In genomic region chr10:22719406-22720042, GRCh38 we compare ENCODE assay signal across 1 cellular context.
TF ChIP-seq lines count a peak whose summit lies in the region.

No MANE protein-coding gene starts in this region.

TF ChIP-seq in H1, 55 proteins besides CTCF, POLR2A, EP300 and RAD21 (continued from another document):
- TF ChIP-seq, protein P1, sequence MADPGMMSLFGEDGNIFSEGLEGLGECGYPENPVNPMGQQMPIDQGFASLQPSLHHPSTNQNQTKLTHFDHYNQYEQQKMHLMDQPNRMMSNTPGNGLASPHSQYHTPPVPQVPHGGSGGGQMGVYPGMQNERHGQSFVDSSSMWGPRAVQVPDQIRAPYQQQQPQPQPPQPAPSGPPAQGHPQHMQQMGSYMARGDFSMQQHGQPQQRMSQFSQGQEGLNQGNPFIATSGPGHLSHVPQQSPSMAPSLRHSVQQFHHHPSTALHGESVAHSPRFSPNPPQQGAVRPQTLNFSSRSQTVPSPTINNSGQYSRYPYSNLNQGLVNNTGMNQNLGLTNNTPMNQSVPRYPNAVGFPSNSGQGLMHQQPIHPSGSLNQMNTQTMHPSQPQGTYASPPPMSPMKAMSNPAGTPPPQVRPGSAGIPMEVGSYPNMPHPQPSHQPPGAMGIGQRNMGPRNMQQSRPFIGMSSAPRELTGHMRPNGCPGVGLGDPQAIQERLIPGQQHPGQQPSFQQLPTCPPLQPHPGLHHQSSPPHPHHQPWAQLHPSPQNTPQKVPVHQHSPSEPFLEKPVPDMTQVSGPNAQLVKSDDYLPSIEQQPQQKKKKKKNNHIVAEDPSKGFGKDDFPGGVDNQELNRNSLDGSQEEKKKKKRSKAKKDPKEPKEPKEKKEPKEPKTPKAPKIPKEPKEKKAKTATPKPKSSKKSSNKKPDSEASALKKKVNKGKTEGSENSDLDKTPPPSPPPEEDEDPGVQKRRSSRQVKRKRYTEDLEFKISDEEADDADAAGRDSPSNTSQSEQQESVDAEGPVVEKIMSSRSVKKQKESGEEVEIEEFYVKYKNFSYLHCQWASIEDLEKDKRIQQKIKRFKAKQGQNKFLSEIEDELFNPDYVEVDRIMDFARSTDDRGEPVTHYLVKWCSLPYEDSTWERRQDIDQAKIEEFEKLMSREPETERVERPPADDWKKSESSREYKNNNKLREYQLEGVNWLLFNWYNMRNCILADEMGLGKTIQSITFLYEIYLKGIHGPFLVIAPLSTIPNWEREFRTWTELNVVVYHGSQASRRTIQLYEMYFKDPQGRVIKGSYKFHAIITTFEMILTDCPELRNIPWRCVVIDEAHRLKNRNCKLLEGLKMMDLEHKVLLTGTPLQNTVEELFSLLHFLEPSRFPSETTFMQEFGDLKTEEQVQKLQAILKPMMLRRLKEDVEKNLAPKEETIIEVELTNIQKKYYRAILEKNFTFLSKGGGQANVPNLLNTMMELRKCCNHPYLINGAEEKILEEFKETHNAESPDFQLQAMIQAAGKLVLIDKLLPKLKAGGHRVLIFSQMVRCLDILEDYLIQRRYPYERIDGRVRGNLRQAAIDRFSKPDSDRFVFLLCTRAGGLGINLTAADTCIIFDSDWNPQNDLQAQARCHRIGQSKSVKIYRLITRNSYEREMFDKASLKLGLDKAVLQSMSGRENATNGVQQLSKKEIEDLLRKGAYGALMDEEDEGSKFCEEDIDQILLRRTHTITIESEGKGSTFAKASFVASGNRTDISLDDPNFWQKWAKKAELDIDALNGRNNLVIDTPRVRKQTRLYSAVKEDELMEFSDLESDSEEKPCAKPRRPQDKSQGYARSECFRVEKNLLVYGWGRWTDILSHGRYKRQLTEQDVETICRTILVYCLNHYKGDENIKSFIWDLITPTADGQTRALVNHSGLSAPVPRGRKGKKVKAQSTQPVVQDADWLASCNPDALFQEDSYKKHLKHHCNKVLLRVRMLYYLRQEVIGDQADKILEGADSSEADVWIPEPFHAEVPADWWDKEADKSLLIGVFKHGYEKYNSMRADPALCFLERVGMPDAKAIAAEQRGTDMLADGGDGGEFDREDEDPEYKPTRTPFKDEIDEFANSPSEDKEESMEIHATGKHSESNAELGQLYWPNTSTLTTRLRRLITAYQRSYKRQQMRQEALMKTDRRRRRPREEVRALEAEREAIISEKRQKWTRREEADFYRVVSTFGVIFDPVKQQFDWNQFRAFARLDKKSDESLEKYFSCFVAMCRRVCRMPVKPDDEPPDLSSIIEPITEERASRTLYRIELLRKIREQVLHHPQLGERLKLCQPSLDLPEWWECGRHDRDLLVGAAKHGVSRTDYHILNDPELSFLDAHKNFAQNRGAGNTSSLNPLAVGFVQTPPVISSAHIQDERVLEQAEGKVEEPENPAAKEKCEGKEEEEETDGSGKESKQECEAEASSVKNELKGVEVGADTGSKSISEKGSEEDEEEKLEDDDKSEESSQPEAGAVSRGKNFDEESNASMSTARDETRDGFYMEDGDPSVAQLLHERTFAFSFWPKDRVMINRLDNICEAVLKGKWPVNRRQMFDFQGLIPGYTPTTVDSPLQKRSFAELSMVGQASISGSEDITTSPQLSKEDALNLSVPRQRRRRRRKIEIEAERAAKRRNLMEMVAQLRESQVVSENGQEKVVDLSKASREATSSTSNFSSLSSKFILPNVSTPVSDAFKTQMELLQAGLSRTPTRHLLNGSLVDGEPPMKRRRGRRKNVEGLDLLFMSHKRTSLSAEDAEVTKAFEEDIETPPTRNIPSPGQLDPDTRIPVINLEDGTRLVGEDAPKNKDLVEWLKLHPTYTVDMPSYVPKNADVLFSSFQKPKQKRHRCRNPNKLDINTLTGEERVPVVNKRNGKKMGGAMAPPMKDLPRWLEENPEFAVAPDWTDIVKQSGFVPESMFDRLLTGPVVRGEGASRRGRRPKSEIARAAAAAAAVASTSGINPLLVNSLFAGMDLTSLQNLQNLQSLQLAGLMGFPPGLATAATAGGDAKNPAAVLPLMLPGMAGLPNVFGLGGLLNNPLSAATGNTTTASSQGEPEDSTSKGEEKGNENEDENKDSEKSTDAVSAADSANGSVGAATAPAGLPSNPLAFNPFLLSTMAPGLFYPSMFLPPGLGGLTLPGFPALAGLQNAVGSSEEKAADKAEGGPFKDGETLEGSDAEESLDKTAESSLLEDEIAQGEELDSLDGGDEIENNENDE (IDR thresholded peaks at IDR 0.05; ENCODE audit: insufficient replicate concordance, low read length): no peak
- TF ChIP-seq BACH1 (IDR thresholded peaks at IDR 0.05; ENCODE audit: low read length) (no peak), SP1 (IDR thresholded peaks at IDR 0.05; ENCODE audit: low read depth, low read length) (no peak), SIX5 (IDR thresholded peaks at IDR 0.05; ENCODE audit: low read depth, low read length) (no peak)
TF ChIP-seq in H1: peak in this region for 0.
